ENCODE assay signal across 8 cellular contexts in the genomic region with DNA sequence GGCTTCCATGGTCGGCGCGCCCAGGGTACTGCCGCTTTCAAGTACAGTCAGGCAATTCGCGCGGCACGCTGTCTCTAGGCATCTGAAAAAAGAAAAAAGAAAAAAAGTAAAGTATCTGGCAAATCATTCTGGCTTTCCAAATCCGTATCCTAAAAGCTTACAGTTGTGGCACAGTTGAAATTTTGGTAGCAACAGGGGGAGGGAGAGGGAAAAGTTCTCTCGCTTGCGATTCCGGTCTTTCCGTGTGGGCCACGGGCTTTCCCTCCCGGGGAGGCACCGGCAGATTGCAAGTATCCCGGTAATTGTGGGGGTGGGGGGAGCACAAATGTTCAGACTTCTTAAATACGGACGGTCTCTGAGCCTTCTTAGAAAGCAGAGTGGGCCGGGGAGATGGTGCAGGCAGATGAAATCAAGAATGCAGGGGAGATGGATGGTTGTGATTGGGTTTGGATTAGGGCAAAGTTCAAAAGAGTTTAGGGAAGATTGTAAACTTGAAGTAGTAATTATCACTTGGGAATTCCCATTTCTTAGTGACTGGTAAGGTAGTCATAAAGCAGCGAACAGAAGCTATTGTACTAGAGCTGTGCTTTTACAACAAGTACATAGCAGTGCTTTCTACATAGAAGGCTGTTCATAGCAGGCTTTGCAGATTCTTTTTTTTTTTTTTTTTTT. TPM values are rescaled to one million over a fixed set of nuclear protein-coding genes. Genes with fewer than 3 reads are reported as not detected.
DNase-seq lines count a peak whose midpoint lies in the region; ATAC-seq and TF ChIP-seq lines count a peak whose summit lies in the region.

No MANE protein-coding gene starts in this region.

- H3K4me1 ChIP-seq in HUES6 (ENCODE audit: control insufficient read depth, insufficient read depth, low read length): peaks cover 3% of the 10 kb centered on the region; the same call in 1 of the 2 replicates
- peaks cover 0 to 39% (median 23%) of the 10 kb centered on the region in 4 donors for H3K4me1 ChIP-seq in transverse colon

- H3K27me3 ChIP-seq in HUES6 (ENCODE audit: control insufficient read depth, insufficient read depth, low read length) (peaks cover 32% of the 10 kb centered on the region), brain microvascular endothelial cell (replicated peaks) (no peaks in the 10 kb centered on the region), transverse colon (no peaks in the 10 kb centered on the region)

- TF ChIP-seq CTCF in AG04449 (IDR thresholded peaks at IDR 0.05; ENCODE audit: insufficient read depth, low read length, missing control alignments): no peak
- no peak for TF ChIP-seq CTCF in brain microvascular endothelial cell (IDR thresholded peaks at IDR 0.05; ENCODE audit: low read depth, low read length, missing control alignments)
- TF ChIP-seq CTCF in transverse colon (IDR thresholded peaks at IDR 0.05): no peak

- WGBS in transverse colon (ENCODE audit: low coverage in 1 of 2), 2 donors: 5 to 8% methylated on average over 14 to 21 of the region's 21 CpGs

- H3K27ac ChIP-seq in HUES6 (ENCODE audit: low read depth, low read length) (no peak overlapping the region; the same call in 1 of the 2 replicates), brain microvascular endothelial cell (no peak overlapping the region), transverse colon (peak overlapping the region; percentile 93 to 98 (median 97))

- H3K4me3 ChIP-seq in AG04449 (ENCODE audit: low read depth, low read length) (peak overlapping the region; percentile 67), HUES6 (ENCODE audit: low read depth, low read length) (peak overlapping the region; percentile 95), brain microvascular endothelial cell (ENCODE audit: low read depth, low read length) (peak overlapping the region; percentile 72), transverse colon (peak overlapping the region; percentile 58 to 92 (median 85))

- peak overlapping the region; percentile 85 for H3K9ac ChIP-seq in HUES6 (ENCODE audit: low read length)

- TF ChIP-seq POLR2A in transverse colon (IDR thresholded peaks at IDR 0.05): no peak

- H3K36me3 ChIP-seq in HUES6 (ENCODE audit: control insufficient read depth, insufficient read depth, low read length) (peaks cover 25% of the 10 kb centered on the region), brain microvascular endothelial cell (replicated peaks) (no peaks in the 10 kb centered on the region), transverse colon (peaks cover 0 to 8% (median 4%) of the 10 kb centered on the region in 4 donors)

- in situ Hi-C loops in brain microvascular endothelial cell (cut with HindIII; ENCODE audit: low pct_ligation_motif_present, low sequenced_read_pairs) (loop anchor here (25.0 kb wide), 1 partner anchor 514 kb away; no protein-coding TSS in a partner anchor), transverse colon (cut with MboI; ENCODE audit: low pct_ligation_motif_present in 1 of 4, low pct_unique_long_range_greater_than_20kb in 1 of 4, low sequenced_read_pairs in 3 of 4) (loop anchor here in 3 of 4 donors (10.0 to 25.0 kb wide), 4 partner anchors 101 to 414 kb away; partner anchors contain the start of gene CRADD (in 1 of the 3))

- CTCF ChIA-PET in AG04449 (lab: Yijun Ruan, JAX): interaction anchor here (0.7 to 13.1 kb wide), 12 partner anchors 17 to 527 kb away, joined by 3 to 199 read pairs (median 4); no protein-coding TSS in a partner anchor

- ATAC-seq in GM21717 (IDR thresholded peaks at IDR 0.05; ENCODE audit: unreplicated experiment): no peak
- no peak for ATAC-seq in GM18519 (IDR thresholded peaks at IDR 0.05; ENCODE audit: low FRiP score, unreplicated experiment)
- ATAC-seq in HG02571 (IDR thresholded peaks at IDR 0.05; ENCODE audit: unreplicated experiment): no peak

- POLR2A ChIA-PET in AG04449 (lab: Yijun Ruan, JAX): no interaction called here

- TF ChIP-seq EP300 in transverse colon (IDR thresholded peaks at IDR 0.05; ENCODE audit: low read depth): no peak

- intact Hi-C loops in transverse colon (cut with DNase I; ENCODE audit: low total_unique reads): loop anchor here (5.0 to 10.0 kb wide), 4 partner anchors 101 to 501 kb away; partner anchors contain the start of gene CRADD

- H3K9me3 ChIP-seq in HUES6 (ENCODE audit: control insufficient read depth, insufficient read depth, low read depth, low read length): no peaks in the 10 kb centered on the region
- H3K9me3 ChIP-seq in transverse colon: no peaks in the 10 kb centered on the region

- no peak for DNase-seq in AG04449 (ENCODE audit: low read depth, low spot score)
- DNase-seq in brain microvascular endothelial cell: no peak
- peak; percentile 54 to 64 for DNase-seq in lung microvascular endothelial cell (ENCODE audit: low read depth in 2 of 2)
- peak; percentile 26 for DNase-seq in transverse colon

RNA-seq across cellular contexts. Expression of gene SOCS2, which starts 1.2 kb away (rescaled TPM):
- total RNA-seq in lung microvascular endothelial cell (45.5 and 72.4 TPM in 2 replicates), transverse colon (100 to 1,000 TPM in 2 of 4 donors, 10 to 100 TPM in 2; 45.5 to 213 (median 79.4) TPM)

Comparison
In these comparisons a context has a peak if more than half of its experiments do, and no peak if none do; other contexts are left out.
1. DNase-seq: peak in lung microvascular endothelial cell (2 of 2) and transverse colon (single experiment); none in AG04449 (single experiment) and brain microvascular endothelial cell (single experiment).
2. H3K27ac ChIP-seq: peak in transverse colon (4 of 4); none in HUES6 (single experiment) and brain microvascular endothelial cell (single experiment).
3. Peak in every context shown above with its lines, with median percentiles within 50 percentile points of each other: H3K4me3 ChIP-seq.